Comparison of ENCODE assay signal across 8 cellular contexts in the genomic region with DNA sequence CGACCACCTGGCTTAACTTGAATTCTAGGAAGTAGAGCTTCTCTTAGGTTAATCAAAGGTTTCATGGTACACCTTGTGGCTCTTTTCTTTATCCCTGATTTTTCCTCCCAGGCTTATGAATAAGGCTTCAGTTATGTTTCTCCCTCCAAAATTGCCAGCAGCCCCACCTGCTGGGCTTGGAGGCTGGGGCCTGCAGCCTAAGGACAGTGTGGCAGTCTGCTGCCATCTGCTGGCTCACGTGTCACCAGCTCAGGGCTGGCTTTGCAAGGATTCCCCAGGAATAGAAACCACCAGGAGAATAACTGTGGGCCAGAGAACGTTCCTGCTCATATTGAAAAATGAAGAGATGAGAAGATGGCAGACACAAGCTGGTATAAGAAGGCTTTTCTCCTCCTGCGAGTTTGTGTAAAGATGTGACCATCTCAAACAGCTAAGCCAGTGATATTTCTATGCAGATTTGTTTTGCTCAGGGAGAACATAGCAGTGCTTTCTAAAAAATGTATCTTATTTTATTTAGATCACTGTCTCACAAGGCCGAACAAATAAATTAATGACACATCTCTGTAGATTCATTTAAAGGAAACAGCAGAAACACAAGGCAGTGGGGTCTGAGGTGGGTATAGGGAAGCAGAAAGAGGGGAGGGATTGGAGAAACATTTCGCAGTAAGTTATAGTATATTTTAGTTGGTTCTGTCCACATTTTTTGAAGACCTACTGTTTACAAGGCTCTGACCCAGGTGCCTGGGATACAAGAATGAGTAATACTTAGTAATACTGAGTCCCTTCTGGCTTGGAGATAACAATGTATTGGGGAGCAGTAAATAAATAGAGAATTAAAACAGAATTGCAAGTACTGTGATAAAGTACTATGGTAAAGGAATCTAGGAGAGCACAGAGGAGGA.
DNase-seq lines count a peak whose midpoint lies in the region; ATAC-seq and TF ChIP-seq lines count a peak whose summit lies in the region.

No MANE protein-coding gene starts in this region.

- no peaks in the 10 kb centered on the region for H3K9me3 Mint-ChIP-seq in activated CD8-positive, alpha-beta memory T cell treated with anti-CD3 and anti-CD28 coated beads, Interleukin-2, amount 10 ng/mL, durations not matched to agents 7 days and 5 days (ENCODE audit: low read depth)
- H3K9me3 Mint-ChIP-seq in endothelial cell (ENCODE audit: unreplicated experiment): no peaks in the 10 kb centered on the region

- DNase-seq in D341Med (ENCODE audit: low spot score) (peak; percentile 87), HuH-7.5 (ENCODE audit: low spot score) (peak; percentile 43), NOMO-1 treated with dmso at 0.1 percent for 144 hours (lab: John Stamatoyannopoulos, UW; ENCODE audit: unreplicated experiment) (peak; percentile 45), endothelial cell (ENCODE audit: low spot score) (peak; percentile 84), middle frontal gyrus (ENCODE audit: extremely low spot score, low spot score) (peak; percentile 86)
- DNase-seq in activated CD8-positive, alpha-beta memory T cell treated with anti-CD3 and anti-CD28 coated beads, Interleukin-2, amount 10 ng/mL, durations not matched to agents 7 days and 5 days: peak; percentile 88
- DNase-seq in stimulated activated CD8-positive, alpha-beta memory T cell treated with anti-CD3 and anti-CD28 coated beads, Interleukin-4, amount 100 ng/mL, for 48 hours: peak; percentile 82

- TF ChIP-seq CTCF in endothelial cell (IDR thresholded peaks at IDR 0.05; ENCODE audit: unreplicated experiment): peak; percentile 92

- no peak overlapping the region for H3K4me3 Mint-ChIP-seq in activated CD8-positive, alpha-beta memory T cell treated with anti-CD3 and anti-CD28 coated beads, Interleukin-2, amount 10 ng/mL, durations not matched to agents 7 days and 5 days
- no peak overlapping the region for H3K4me3 Mint-ChIP-seq in endothelial cell (ENCODE audit: unreplicated experiment)

- peaks cover 21% of the 10 kb centered on the region for H3K4me1 Mint-ChIP-seq in activated CD8-positive, alpha-beta memory T cell treated with anti-CD3 and anti-CD28 coated beads, Interleukin-2, amount 10 ng/mL, durations not matched to agents 7 days and 5 days
- peaks cover 6% of the 10 kb centered on the region for H3K4me1 Mint-ChIP-seq in endothelial cell (ENCODE audit: unreplicated experiment)

- H3K27me3 Mint-ChIP-seq in activated CD8-positive, alpha-beta memory T cell treated with anti-CD3 and anti-CD28 coated beads, Interleukin-2, amount 10 ng/mL, durations not matched to agents 7 days and 5 days: peaks cover 6% of the 10 kb centered on the region
- H3K27me3 Mint-ChIP-seq in endothelial cell (ENCODE audit: unreplicated experiment): peaks cover 2% of the 10 kb centered on the region

- no peaks in the 10 kb centered on the region for H3K36me3 Mint-ChIP-seq in activated CD8-positive, alpha-beta memory T cell treated with anti-CD3 and anti-CD28 coated beads, Interleukin-2, amount 10 ng/mL, durations not matched to agents 7 days and 5 days
- no peaks in the 10 kb centered on the region for H3K36me3 Mint-ChIP-seq in endothelial cell (ENCODE audit: low read depth, unreplicated experiment)

- no peak overlapping the region for H3K27ac Mint-ChIP-seq in activated CD8-positive, alpha-beta memory T cell treated with anti-CD3 and anti-CD28 coated beads, Interleukin-2, amount 10 ng/mL, durations not matched to agents 7 days and 5 days
- H3K27ac Mint-ChIP-seq in endothelial cell (ENCODE audit: unreplicated experiment): no peak overlapping the region

- CTCF ChIA-PET in activated CD8-positive, alpha-beta memory T cell treated with anti-CD3 and anti-CD28 coated beads, Interleukin-2, amount 10 ng/mL, durations not matched to agents 7 days and 5 days (lab: Charles Lee): interaction anchor here (0.7 to 20.4 kb wide), 66 partner anchors 8 to 1507 kb away, joined by 3 to 406 read pairs (median 5); no protein-coding TSS in a partner anchor

- ATAC-seq in GM21515 (IDR thresholded peaks at IDR 0.05; ENCODE audit: unreplicated experiment): peak; percentile 74
- peak; percentile 67 for ATAC-seq in activated CD8-positive, alpha-beta memory T cell treated with anti-CD3 and anti-CD28 coated beads, Interleukin-2, amount 10 ng/mL, durations not matched to agents 7 days and 5 days

Comparison
In these comparisons a context has a peak if more than half of its experiments do, and no peak if none do; other contexts are left out.
1. Peak in every context shown above with its lines: DNase-seq and ATAC-seq.